In genomic region chr16:48913384-48913783, GRCh38 we compare ENCODE assay signal across 9 cellular contexts.
"Had no signal": no experiment of that assay in that cellular context is flagged by ENCODE, and none has a peak within 500 bp of the region (broad histone marks: within the 10 kb centered on the region; RNA-seq: fewer than 3 reads in every experiment).

No MANE protein-coding gene starts in this region.

- H3K9ac ChIP-seq: GM23248 had no signal

- DNase-seq: GM23248, GOT3, HCEC 1CT, HFFc6 had no signal

- H3K27ac ChIP-seq: GM23248 had no signal

- ATAC-seq: GM23338, HCT116 had no signal

- H3K27ac Mint-ChIP-seq: GM23338, HFFc6 had no signal

- H3K9me3 ChIP-seq: HAP-1 had no signal

- H3K4me2 ChIP-seq: GM23338 had no signal

- H3K4me3 Mint-ChIP-seq: GM23338, H9, HFFc6 had no signal

- FAIRE-seq: H54 had no signal

- H3K4me1 ChIP-seq: HAP-1 had no signal

- H3K4me3 ChIP-seq: GM23248, GM23338, HAP-1 had no signal

- H3K9me3 Mint-ChIP-seq: GM23338, H9 had no signal

- H3K36me3 ChIP-seq: HAP-1 had no signal

- H2AFZ ChIP-seq: GM23248, GM23338 had no signal
